Comparison of ENCODE assay signal across 8 cellular contexts in genomic region chr10:79068562-79069324, GRCh38. TPM values are rescaled to one million over a fixed set of nuclear protein-coding genes. Genes with fewer than 3 reads are reported as not detected.
DNase-seq lines count a peak whose midpoint lies in the region; TF ChIP-seq lines count a peak whose summit lies in the region.

Gene ZMIZ1, plus strand, starts transcription at chr10:79068966. Its CDS starts 132,667 bp downstream, at chr10:79201633.

- H2AFZ ChIP-seq in neuron (ENCODE audit: low read depth, low read length) = no peak within 1 kb of the TSS

- H3K4me3 ChIP-seq in LNCaP clone FGC (ENCODE audit: low read depth, low read length) = peak within 1 kb of the TSS; percentile 99
- peak within 1 kb of the TSS; percentile 97 for H3K4me3 ChIP-seq in neuron (ENCODE audit: low read length)
- peak within 1 kb of the TSS; percentile 88 to 99 (median 98) for H3K4me3 ChIP-seq in subcutaneous abdominal adipose tissue (ENCODE audit: low read depth in 1 of 5, low read length in 5 of 5)

- H3K9ac ChIP-seq in subcutaneous abdominal adipose tissue (ENCODE audit: low read length in 5 of 5) = peak within 1 kb of the TSS; percentile 59 to 92 (median 74)

- peak; percentile 75 for TF ChIP-seq CTCF in LNCaP clone FGC (IDR thresholded peaks at IDR 0.05; ENCODE audit: control insufficient read depth, extremely low read depth, insufficient read depth)

- H3K27me3 ChIP-seq in neuron (ENCODE audit: insufficient read depth, low read length) (no peaks in the 10 kb centered on the region), subcutaneous abdominal adipose tissue (ENCODE audit: control insufficient read depth in 5 of 5, insufficient read depth in 4 of 5, low read length in 5 of 5) (no peaks in the 10 kb centered on the region)

- DNase-seq in ELF-1 (ENCODE audit: low read depth, low spot score) = peak; percentile 91
- DNase-seq in H4 (ENCODE audit: low spot score) = peak; percentile 88
- no peak for DNase-seq in LNCaP clone FGC (ENCODE audit: low read depth)
- peak; percentile 83 for DNase-seq in SIG-M5 treated with dmso at 0.1 percent for 504 hours (lab: John Stamatoyannopoulos, UW; ENCODE audit: unreplicated experiment)
- peak; percentile 31 to 71 (median 51) for DNase-seq in activated naive CD4-positive, alpha-beta T cell (lab: John Stamatoyannopoulos, UW)
- DNase-seq in foreskin melanocyte = peak; percentile 79

- H3K9me3 ChIP-seq in neuron (ENCODE audit: low read length) (no peaks in the 10 kb centered on the region), subcutaneous abdominal adipose tissue (ENCODE audit: control insufficient read depth in 5 of 5, low read length in 5 of 5) (no peaks in the 10 kb centered on the region)

- no peaks in the 10 kb centered on the region for H3K36me3 ChIP-seq in neuron (ENCODE audit: insufficient read depth, low read length)
- H3K36me3 ChIP-seq in subcutaneous abdominal adipose tissue (ENCODE audit: control insufficient read depth in 5 of 5, insufficient read depth in 5 of 5, low read length in 5 of 5) = no peaks in the 10 kb centered on the region

- H3K4me1 ChIP-seq in neuron (ENCODE audit: insufficient read depth, low read length) (peaks cover 27% of the 10 kb centered on the region), subcutaneous abdominal adipose tissue (ENCODE audit: control insufficient read depth in 5 of 5, insufficient read depth in 5 of 5, low read length in 5 of 5) (peaks cover 16 to 52% (median 45%) of the 10 kb centered on the region in 5 donors)

- H3K27ac ChIP-seq in subcutaneous abdominal adipose tissue (ENCODE audit: low read depth, low read length) = peak within 1 kb of the TSS; percentile 93

RNA-seq across cellular contexts. Expression of gene ZMIZ1, which starts in this region (rescaled TPM):
- total RNA-seq in H4 (2014; rRNA removed; shearing (Covaris generic)) = 10.9 and 13.5 TPM in 2 replicates
